3 cellular contexts compared by ENCODE assay signal in the genomic region with DNA sequence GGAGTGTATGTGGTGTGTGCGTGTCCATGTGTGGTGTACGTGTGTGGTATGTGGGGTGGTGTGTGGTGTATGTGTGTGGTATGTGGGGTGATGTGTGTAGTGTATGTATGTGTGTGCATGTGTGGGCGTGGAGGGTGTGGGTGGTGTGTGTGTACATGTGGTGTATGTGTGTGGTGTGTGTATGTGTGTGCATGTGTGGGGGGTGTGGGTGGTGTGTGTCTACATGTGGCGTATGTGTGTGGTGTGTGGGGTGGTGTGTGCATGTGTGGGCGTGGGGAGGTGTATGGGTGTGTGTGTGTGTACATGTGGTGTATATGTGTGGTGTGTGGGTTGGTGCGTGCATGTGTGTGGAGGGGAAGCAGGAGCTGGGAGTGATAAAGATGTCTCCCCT.
TF ChIP-seq lines count a peak whose summit lies in the region.

No MANE protein-coding gene starts in this region.

TF ChIP-seq in IMR-90, 13 proteins besides CTCF, POLR2A, EP300 and RAD21:
- TF ChIP-seq, protein P1, sequence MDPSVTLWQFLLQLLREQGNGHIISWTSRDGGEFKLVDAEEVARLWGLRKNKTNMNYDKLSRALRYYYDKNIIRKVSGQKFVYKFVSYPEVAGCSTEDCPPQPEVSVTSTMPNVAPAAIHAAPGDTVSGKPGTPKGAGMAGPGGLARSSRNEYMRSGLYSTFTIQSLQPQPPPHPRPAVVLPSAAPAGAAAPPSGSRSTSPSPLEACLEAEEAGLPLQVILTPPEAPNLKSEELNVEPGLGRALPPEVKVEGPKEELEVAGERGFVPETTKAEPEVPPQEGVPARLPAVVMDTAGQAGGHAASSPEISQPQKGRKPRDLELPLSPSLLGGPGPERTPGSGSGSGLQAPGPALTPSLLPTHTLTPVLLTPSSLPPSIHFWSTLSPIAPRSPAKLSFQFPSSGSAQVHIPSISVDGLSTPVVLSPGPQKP (IDR thresholded peaks at IDR 0.05; ENCODE audit: borderline replicate concordance, low read depth, low read length): no peak
- TF ChIP-seq CEBPB (IDR thresholded peaks at IDR 0.05; ENCODE audit: low read depth, low read length) (no peak), RFX5 (IDR thresholded peaks at IDR 0.05; ENCODE audit: low read depth, low read length) (no peak), RCOR1 (IDR thresholded peaks at IDR 0.05; ENCODE audit: insufficient replicate concordance, low read length) (no peak), MAZ (IDR thresholded peaks at IDR 0.05; ENCODE audit: borderline replicate concordance, low read depth, low read length) (no peak), MAFK (IDR thresholded peaks at IDR 0.05; ENCODE audit: low read depth, low read length) (no peak), FOS (IDR thresholded peaks at IDR 0.05; ENCODE audit: low read depth, low read length) (no peak), MXI1 (IDR thresholded peaks at IDR 0.05; ENCODE audit: borderline replicate concordance, low read depth, low read length) (no peak), USF2 (IDR thresholded peaks at IDR 0.05; ENCODE audit: low read depth, low read length) (no peak), NFE2L2 (IDR thresholded peaks at IDR 0.05; ENCODE audit: low read depth, low read length) (no peak), BHLHE40 (IDR thresholded peaks at IDR 0.05; ENCODE audit: low read depth, low read length) (no peak), CHD1 (IDR thresholded peaks at IDR 0.05; ENCODE audit: low read depth, low read length) (no peak), SMC3 (IDR thresholded peaks at IDR 0.05; ENCODE audit: low read depth, low read length) (no peak)

TF ChIP-seq in H1, 55 proteins besides CTCF, POLR2A, EP300 and RAD21:
- TF ChIP-seq CEBPB (IDR thresholded peaks at IDR 0.05; ENCODE audit: low read depth, low read length) (no peak), E2F6 (IDR thresholded peaks at IDR 0.05) (no peak), TEAD4 (IDR thresholded peaks at IDR 0.05; ENCODE audit: low read depth, low read length) (no peak), EZH2 (IDR thresholded peaks at IDR 0.05; ENCODE audit: low read depth, low read length, severe bottlenecking) (no peak), HDAC2 (IDR thresholded peaks at IDR 0.05; ENCODE audit: borderline replicate concordance in 1 of 2, low read depth in 2 of 2, low read length in 2 of 2) (no peak), NANOG (IDR thresholded peaks at IDR 0.05; ENCODE audit: insufficient read depth, low read depth, low read length, poor library complexity, severe bottlenecking) (no peak), RFX5 (IDR thresholded peaks at IDR 0.05; ENCODE audit: borderline replicate concordance, low read depth, low read length) (no peak), RNF2 (IDR thresholded peaks at IDR 0.05; ENCODE audit: borderline replicate concordance, low read depth, low read length, missing control alignments, poor library complexity, severe bottlenecking) (no peak), TAF1 (IDR thresholded peaks at IDR 0.05; ENCODE audit: low read depth, low read length) (no peak), POU5F1 (IDR thresholded peaks at IDR 0.05; ENCODE audit: low read depth, low read length) (no peak), KDM1A (IDR thresholded peaks at IDR 0.05; ENCODE audit: borderline replicate concordance, low read length) (no peak), PHF8 (conservative IDR thresholded peaks at IDR 0.05; ENCODE audit: low read depth, low read length) (no peak), RXRA (IDR thresholded peaks at IDR 0.05; ENCODE audit: insufficient read depth, low read depth, low read length) (no peak), GTF2F1 (IDR thresholded peaks at IDR 0.05; ENCODE audit: borderline replicate concordance, low read depth, low read length) (no peak), KDM5A (IDR thresholded peaks at IDR 0.05; ENCODE audit: low read length) (no peak)

TF ChIP-seq in SK-N-SH, 30 proteins besides CTCF, POLR2A, EP300 and RAD21:
- TF ChIP-seq YY1 (IDR thresholded peaks at IDR 0.05; ENCODE audit: low read depth): no peak
- no peak for TF ChIP-seq TCF12 (IDR thresholded peaks at IDR 0.05)
- TF ChIP-seq POLR2AphosphoS5 (IDR thresholded peaks at IDR 0.05; ENCODE audit: low read depth, low read length): no peak
- TF ChIP-seq SIN3A (IDR thresholded peaks at IDR 0.05; ENCODE audit: borderline replicate concordance, low read depth, low read length): no peak
- TF ChIP-seq MXI1 (IDR thresholded peaks at IDR 0.05; ENCODE audit: low read depth, low read length): no peak
- no peak for TF ChIP-seq ZBTB33 (IDR thresholded peaks at IDR 0.05; ENCODE audit: borderline replicate concordance, low read depth)
- no peak for TF ChIP-seq GATA2 (CRISPR knock-in tag; IDR thresholded peaks at IDR 0.05)
- TF ChIP-seq NFIC (IDR thresholded peaks at IDR 0.05; ENCODE audit: borderline replicate concordance): no peak
- TF ChIP-seq GABPA (IDR thresholded peaks at IDR 0.05; ENCODE audit: low read depth): no peak
- no peak for TF ChIP-seq SMC3 (IDR thresholded peaks at IDR 0.05; ENCODE audit: low read depth, low read length)
- TF ChIP-seq FOXJ3 (CRISPR knock-in tag; IDR thresholded peaks at IDR 0.05): no peak
- TF ChIP-seq MAX (IDR thresholded peaks at IDR 0.05; ENCODE audit: low read depth): no peak
- no peak for TF ChIP-seq ELF1 (IDR thresholded peaks at IDR 0.05)
- no peak for TF ChIP-seq EZH2phosphoT487 (IDR thresholded peaks at IDR 0.05; ENCODE audit: borderline replicate concordance, low read depth)
- TF ChIP-seq FOSL2 (IDR thresholded peaks at IDR 0.05; ENCODE audit: borderline replicate concordance, low read depth): no peak
- TF ChIP-seq TAF1 (IDR thresholded peaks at IDR 0.05; ENCODE audit: borderline replicate concordance, low read depth, low read length): no peak
- no peak for TF ChIP-seq PBX3 (IDR thresholded peaks at IDR 0.05)
- TF ChIP-seq TEAD4 (IDR thresholded peaks at IDR 0.05; ENCODE audit: borderline replicate concordance, insufficient read depth): no peak
- no peak for TF ChIP-seq JUND (IDR thresholded peaks at IDR 0.05)
TF ChIP-seq in SK-N-SH: peak in this region for 0.
